Comparison of ENCODE assay signal across 18 cellular contexts in the genomic region with DNA sequence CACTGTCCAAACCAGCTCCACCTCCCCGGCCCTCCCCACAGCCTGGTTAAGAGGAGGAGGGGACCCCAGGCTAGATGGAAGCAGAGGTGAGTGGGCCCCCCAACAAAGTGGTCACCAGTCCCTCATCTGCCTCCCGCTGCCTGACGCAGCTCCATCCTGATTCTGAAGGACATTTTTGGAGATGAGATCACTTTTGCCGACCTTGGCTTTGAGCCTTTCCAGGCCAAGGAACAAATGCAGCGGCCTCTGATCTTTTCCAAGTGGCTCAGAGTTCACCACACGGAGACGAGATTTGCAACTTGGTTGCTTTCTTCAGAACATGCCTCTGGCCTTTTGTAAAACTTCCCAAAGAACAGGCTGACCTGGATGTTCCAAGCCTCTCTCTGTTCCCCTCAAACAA.
A peak's percentile ranks its signal among the peaks of the same experiment; 100 is the strongest.
DNase-seq lines count a peak whose midpoint lies in the region; FAIRE-seq and TF ChIP-seq lines count a peak whose summit lies in the region.
"Had no signal": no experiment of that assay in that cellular context is flagged by ENCODE, and none has a peak within 500 bp of the region (broad histone marks: within the 10 kb centered on the region; RNA-seq: fewer than 3 reads in every experiment).

No MANE protein-coding gene starts in this region.

- no peak overlapping the region for H3K56ac ChIP-seq in H1 (replicated peaks; ENCODE audit: insufficient read length, low read depth, low read length)

- H3K4me3 ChIP-seq in H7 (ENCODE audit: insufficient read depth, low read depth, low read length) (no peak overlapping the region), H1 (ENCODE audit: extremely low read depth in 1 of 4, insufficient read depth in 2 of 4, low read depth in 3 of 4, low read length in 4 of 4) (no peak overlapping the region), osteoblast (ENCODE audit: insufficient read depth, low read length) (no peak overlapping the region), testis (no peak overlapping the region), foreskin fibroblast (ENCODE audit: low read depth in 1 of 2, low read length in 2 of 2) (no peak overlapping the region)

- no peaks in the 10 kb centered on the region for H3K9me3 Mint-ChIP-seq in progenitor cell of endocrine pancreas (ENCODE audit: low read depth)
- H3K9me3 Mint-ChIP-seq: CD4-positive, alpha-beta T cell had no signal

- H4K5ac ChIP-seq in H1 (ENCODE audit: insufficient read length, low read depth, low read length) = no peak overlapping the region

- no peak overlapping the region for H3K27ac Mint-ChIP-seq in progenitor cell of endocrine pancreas
- H3K27ac Mint-ChIP-seq: B cell; CD4-positive, alpha-beta T cell; HFFc6 had no signal

- H2AFZ ChIP-seq in H1 (ENCODE audit: low read length) (no peak overlapping the region), osteoblast (ENCODE audit: low read length) (no peak overlapping the region)

- H3K23me2 ChIP-seq in H1 (ENCODE audit: low read depth, low read length) = no peaks in the 10 kb centered on the region

- 92% methylated on average over 7 of the region's 7 CpGs; no CpG with 5 or more reads in 1 of the 2 experiments for WGBS in H1 (ENCODE audit: extremely low coverage in 1 of 2, insufficient coverage in 1 of 2, insufficient read length in 1 of 2, insufficient replicate concordance in 2 of 2, low coverage in 1 of 2, low lambda C conversion rate in 2 of 2, missing lambda C conversion rate in 1 of 2), 2 experiments
- WGBS in testis, 2 donors = 27 to 44% methylated on average over 7 of the region's 7 CpGs

- H3K4me2 ChIP-seq in H1 (ENCODE audit: insufficient read depth in 1 of 2, low read depth in 2 of 2, low read length in 2 of 2) = no peak overlapping the region
- H3K4me2 ChIP-seq in osteoblast (ENCODE audit: insufficient read depth, low read length) = no peak overlapping the region

- H2BK5ac ChIP-seq in H1 (ENCODE audit: low read depth, low read length) = no peak overlapping the region

- no peak overlapping the region for H3K27ac ChIP-seq in H1 (ENCODE audit: low read depth, low read length)
- H3K27ac ChIP-seq in osteoblast (ENCODE audit: low read depth, low read length) = no peak overlapping the region
- H3K27ac ChIP-seq in testis = peak overlapping the region; percentile 83 to 93

- TF ChIP-seq EP300 in H1 (IDR thresholded peaks at IDR 0.05; ENCODE audit: borderline replicate concordance in 1 of 2, low read depth in 2 of 2, low read length in 2 of 2) = no peak

- H3K4me1 ChIP-seq in H1 (replicated peaks in 1 of 4; ENCODE audit: control insufficient read depth in 3 of 4, insufficient read depth in 4 of 4, low read length in 3 of 4) (peaks cover 8 to 26% (median 19%) of the 10 kb centered on the region in 4 experiments), osteoblast (ENCODE audit: insufficient read depth, low read length) (no peaks in the 10 kb centered on the region), testis (peaks cover 36% of the 10 kb centered on the region)

- no peak overlapping the region for H2BK120ac ChIP-seq in H1 (replicated peaks; ENCODE audit: low read depth, low read length)

- intact Hi-C loops in testis (cut with DNase I; ENCODE audit: low total_unique reads) = no loop called here

- peaks cover 27% of the 10 kb centered on the region for H3K27me3 Mint-ChIP-seq in progenitor cell of endocrine pancreas

- no peaks in the 10 kb centered on the region for H3K36me3 Mint-ChIP-seq in progenitor cell of endocrine pancreas (ENCODE audit: insufficient read depth)

- no peak overlapping the region for H2BK15ac ChIP-seq in H1 (ENCODE audit: low read length)

- no peaks in the 10 kb centered on the region for H3K36me3 ChIP-seq in H7 (replicated peaks; ENCODE audit: control insufficient read depth, insufficient read depth, low read length)
- no peaks in the 10 kb centered on the region for H3K36me3 ChIP-seq in H1 (ENCODE audit: control insufficient read depth in 2 of 4, insufficient read depth in 4 of 4, low read length in 3 of 4)
- H3K36me3 ChIP-seq in osteoblast (ENCODE audit: insufficient read depth, low read length) = no peaks in the 10 kb centered on the region
- no peaks in the 10 kb centered on the region for H3K36me3 ChIP-seq in testis (ENCODE audit: low read depth, missing control alignments)

- H3K4me1 Mint-ChIP-seq in progenitor cell of endocrine pancreas (ENCODE audit: low read depth) = peaks cover 22% of the 10 kb centered on the region
- H3K4me1 Mint-ChIP-seq: B cell had no signal

- POLR2A ChIA-PET in H1 (lab: Charles Lee; ENCODE audit: partially characterized antibody) = no interaction called here

- H2AK5ac ChIP-seq in H1 (ENCODE audit: low read depth, low read length) = 0 out of 2 replicates have a peak overlapping the region, but pooled peaks have one; percentile 53

- H4K8ac ChIP-seq in H1 (ENCODE audit: extremely low read depth, insufficient read depth, low read length) = no peak overlapping the region

- CTCF ChIA-PET in H1 (lab: Charles Lee; ENCODE audit: partially characterized antibody) = interaction anchor here (1.0 to 1.6 kb wide), 7 partner anchors 16 to 259 kb away, joined by 3 to 7 read pairs (median 3); no protein-coding TSS in a partner anchor

- no peak overlapping the region for H3K4ac ChIP-seq in H1 (replicated peaks; ENCODE audit: insufficient read length, low read depth, low read length)

- H3K27me3 ChIP-seq in H7 (ENCODE audit: control insufficient read depth, insufficient read depth, low read length) = no peaks in the 10 kb centered on the region
- H3K27me3 ChIP-seq in H1 (replicated peaks in 1 of 4; ENCODE audit: control insufficient read depth in 3 of 4, extremely low read depth in 1 of 4, insufficient read depth in 3 of 4, low read length in 3 of 4) = peaks cover 0 to 3% (median 0%) of the 10 kb centered on the region in 4 experiments; a peak in 3 of 7 replicates
- no peaks in the 10 kb centered on the region for H3K27me3 ChIP-seq in osteoblast (ENCODE audit: insufficient read depth, low read length)
- H3K27me3 ChIP-seq in testis = no peaks in the 10 kb centered on the region

- no peak for TF ChIP-seq POLR2A in H1 (IDR thresholded peaks at IDR 0.05; ENCODE audit: control extremely low read depth in 1 of 2, low read depth in 2 of 2, low read length in 2 of 2)
- no peak for TF ChIP-seq POLR2A in testis (IDR thresholded peaks at IDR 0.05)

- H2BK20ac ChIP-seq in H1 (ENCODE audit: low read length) = peak overlapping the region; percentile 84; the same call in 1 of the 2 replicates

- TF ChIP-seq CTCF in H1 (IDR thresholded peaks at IDR 0.05; ENCODE audit: control extremely low read depth in 1 of 3, insufficient read depth in 1 of 3, low read depth in 1 of 3, low read length in 3 of 3) (no peak), osteoblast (IDR thresholded peaks at IDR 0.05; ENCODE audit: extremely low read depth, low read depth, low read length) (no peak), testis (IDR thresholded peaks at IDR 0.05) (no peak), foreskin fibroblast (IDR thresholded peaks at IDR 0.05; ENCODE audit: low read depth, low read length) (no peak), progenitor cell of endocrine pancreas (IDR thresholded peaks at IDR 0.05; ENCODE audit: unreplicated experiment) (no peak)

- no peak overlapping the region for H3K18ac ChIP-seq in H1 (ENCODE audit: extremely low read depth, low read length)

- H3K9ac ChIP-seq in H1 (replicated peaks in 1 of 4; ENCODE audit: extremely low read depth in 1 of 4, low read depth in 3 of 4, low read length in 3 of 4) = no peak overlapping the region

- H3K4me3 Mint-ChIP-seq in progenitor cell of endocrine pancreas (ENCODE audit: low read depth) = no peak overlapping the region
- H3K4me3 Mint-ChIP-seq: B cell; CD4-positive, alpha-beta T cell; HFFc6 had no signal

- H3K79me2 ChIP-seq in H1 (ENCODE audit: control insufficient read depth in 1 of 2, insufficient read depth in 2 of 2, low read length in 2 of 2) = no peaks in the 10 kb centered on the region
- H3K79me2 ChIP-seq in osteoblast (ENCODE audit: insufficient read depth, low read length) = no peaks in the 10 kb centered on the region

- H4K20me1 ChIP-seq in H1 (replicated peaks in 1 of 2; ENCODE audit: control insufficient read depth in 1 of 2, insufficient read depth in 2 of 2, low read length in 2 of 2) (no peaks in the 10 kb centered on the region), osteoblast (ENCODE audit: insufficient read depth, low read length) (no peaks in the 10 kb centered on the region)

- H4K91ac ChIP-seq in H1 (replicated peaks; ENCODE audit: insufficient read length, low read length) = peak overlapping the region; percentile 39

- H3K14ac ChIP-seq in H1 (ENCODE audit: insufficient read length) = no peak overlapping the region

- no peak for FAIRE-seq in H1 (lab: Jason Lieb, UNC)
- FAIRE-seq: G401.6, GM12891 had no signal

- no peak for TF ChIP-seq RAD21 in H1 (IDR thresholded peaks at IDR 0.05 in 1 of 2, conservative IDR thresholded peaks at IDR 0.05 in 1 of 2; ENCODE audit: low read depth in 2 of 2, low read length in 2 of 2)

- 0 out of 2 replicates have a peak overlapping the region, but pooled peaks have one; percentile 56 for H2BK12ac ChIP-seq in H1 (ENCODE audit: low read depth, low read length)

- no peak overlapping the region for H3K23ac ChIP-seq in H1 (ENCODE audit: insufficient read length)

- H3K9me3 ChIP-seq in H1 (ENCODE audit: insufficient read depth in 2 of 2, low read depth in 1 of 2, low read length in 1 of 2) (no peaks in the 10 kb centered on the region), osteoblast (ENCODE audit: low read depth, low read length) (no peaks in the 10 kb centered on the region), testis (no peaks in the 10 kb centered on the region)

- no peaks in the 10 kb centered on the region for H3K79me1 ChIP-seq in H1 (ENCODE audit: low read depth, low read length)

- DNase-seq in H7 (peak; percentile 36), H1 (ENCODE audit: low read depth in 1 of 2, low spot score in 2 of 2) (no peak), osteoblast (ENCODE audit: insufficient read length, low spot score, missing footprints) (peak; percentile 39), testis (peak; percentile 82), foreskin fibroblast (no peak), progenitor cell of endocrine pancreas (ENCODE audit: low spot score, unreplicated experiment) (no peak), epidermal melanocyte (ENCODE audit: insufficient read length, low spot score) (no peak)
- DNase-seq: ACHN; Calu3; CD4-positive, alpha-beta T cell; DMS 273 treated with DMSO at 0.1 percent for 48 hours; DMS79; GOT3; HCEC 1CT; HFFc6 had no signal

TF ChIP-seq in H1, 55 proteins besides CTCF, POLR2A, EP300 and RAD21 (continues in another document):
- TF ChIP-seq TCF12 (IDR thresholded peaks at IDR 0.05; ENCODE audit: low read depth, low read length) (no peak), ATF2 (IDR thresholded peaks at IDR 0.05; ENCODE audit: low read length) (no peak)

Comparison
In these comparisons a context has a peak if more than half of its experiments do, and no peak if none do; other contexts are left out.
1. DNase-seq: peak in H7 (single experiment), osteoblast (single experiment) and testis (single experiment); none in H1 (0 of 2), foreskin fibroblast (0 of 2), progenitor cell of endocrine pancreas (single experiment) and epidermal melanocyte (single experiment).
2. H3K27ac ChIP-seq: peak in testis (2 of 2); none in H1 (single experiment) and osteoblast (single experiment).